In the genomic region with DNA sequence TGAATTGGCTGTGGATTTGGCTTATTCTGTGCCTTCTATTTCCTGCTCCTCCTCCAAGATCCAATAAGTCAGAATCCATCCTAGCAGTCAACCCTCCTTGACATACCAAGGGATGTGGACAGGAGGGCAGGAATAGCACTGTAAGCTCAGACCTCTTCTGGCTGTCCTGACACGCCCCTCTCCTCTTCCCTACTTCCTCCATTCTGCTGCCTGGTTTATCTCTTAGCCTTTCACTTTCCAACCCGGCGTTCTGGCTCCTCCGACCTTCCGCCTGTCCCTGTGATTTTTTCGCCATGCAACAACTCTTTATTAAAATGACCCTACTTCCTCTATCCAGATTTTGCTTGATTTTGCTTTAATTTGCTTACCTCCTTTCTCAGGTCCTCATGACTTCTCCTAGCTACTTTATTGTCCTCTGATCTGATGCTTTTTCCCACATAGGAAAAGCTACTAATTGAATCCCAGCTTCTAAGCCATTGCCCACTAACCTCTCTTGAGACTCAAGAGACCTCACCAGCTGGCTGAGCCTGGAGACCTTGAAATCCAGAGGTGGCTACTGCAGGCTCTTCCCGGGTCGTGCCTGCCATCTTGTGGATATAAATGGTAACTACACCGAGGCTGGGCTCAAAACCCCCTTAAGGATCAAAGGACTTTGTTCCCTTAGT, we compare ENCODE assay signal across 8 cellular contexts.
DNase-seq lines count a peak whose midpoint lies in the region; ATAC-seq and TF ChIP-seq lines count a peak whose summit lies in the region.

No MANE protein-coding gene starts in this region.

- peak; percentile 20 to 45 (median 28) for TF ChIP-seq CTCF in vagina (IDR thresholded peaks at IDR 0.05)

- DNase-seq in COLO668 (lab: John Stamatoyannopoulos, UW; ENCODE audit: unreplicated experiment): peak; percentile 60
- peak; percentile 92 for DNase-seq in NCI-H82 (lab: John Stamatoyannopoulos, UW)
- DNase-seq in activated T-cell treated with anti-CD3 and anti-CD28 coated beads for 4 hours: peak; percentile 31
- DNase-seq in fibroblast of the conjunctiva (ENCODE audit: low read depth): peak; percentile 23
- DNase-seq in nucleus accumbens (lab: John Stamatoyannopoulos, UW): peak in 38 of 56 donors; percentile 3 to 78 (median 25)
- DNase-seq in vagina (ENCODE audit: extremely low spot score in 2 of 2): no peak

- intact Hi-C loops in vagina (cut with DNase I): no loop called here

- no peaks in the 10 kb centered on the region for H3K36me3 ChIP-seq in vagina

- ATAC-seq in GM19372 (IDR thresholded peaks at IDR 0.05; ENCODE audit: low read depth, unreplicated experiment): peak; percentile 70
- peak; percentile 83 for ATAC-seq in HG03460 (IDR thresholded peaks at IDR 0.05; ENCODE audit: unreplicated experiment)

- no peaks in the 10 kb centered on the region for H3K9me3 ChIP-seq in vagina

- H3K27ac ChIP-seq in vagina: no peak overlapping the region

- H3K27me3 ChIP-seq in vagina: no peaks in the 10 kb centered on the region

- H3K4me3 ChIP-seq in vagina: no peak overlapping the region

- no peaks in the 10 kb centered on the region for H3K4me1 ChIP-seq in vagina

- TF ChIP-seq POLR2A in vagina (IDR thresholded peaks at IDR 0.05): no peak

Comparison
In these comparisons a context has a peak if more than half of its experiments do, and no peak if none do; other contexts are left out.
1. DNase-seq: peak in COLO668 (single experiment), NCI-H82 (single experiment), activated T-cell treated with anti-CD3 and anti-CD28 coated beads for 4 hours (single experiment), fibroblast of the conjunctiva (single experiment) and nucleus accumbens (38 of 56); none in vagina (0 of 2).